9 cellular contexts compared by ENCODE assay signal in the genomic region with DNA sequence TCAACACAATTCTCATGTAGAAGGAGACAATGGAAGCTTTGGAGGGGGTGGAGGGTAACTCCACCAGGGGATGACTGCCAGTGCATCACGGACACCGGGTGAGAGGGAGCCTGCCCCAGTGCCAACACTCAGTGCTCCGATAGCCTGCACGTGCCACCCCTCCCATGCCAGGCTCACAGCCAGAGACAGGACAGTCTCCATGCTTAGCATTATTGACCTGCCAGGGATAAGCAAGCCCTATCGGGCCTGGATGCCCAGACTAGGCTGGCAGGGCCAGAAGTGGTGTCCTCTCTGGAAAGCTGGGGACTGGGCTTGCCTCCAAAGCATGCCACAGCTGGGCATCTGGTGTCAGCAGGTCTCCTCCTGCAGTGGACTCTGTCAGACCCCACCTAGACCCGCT. TPM values are rescaled to one million over a fixed set of nuclear protein-coding genes. Genes with fewer than 3 reads are reported as not detected.
DNase-seq lines count a peak whose midpoint lies in the region; ATAC-seq and TF ChIP-seq lines count a peak whose summit lies in the region.
"Had no signal": no experiment of that assay in that cellular context is flagged by ENCODE, and none has a peak within 500 bp of the region (broad histone marks: within the 10 kb centered on the region; RNA-seq: fewer than 3 reads in every experiment).

No MANE protein-coding gene starts in this region.

- H3K4me1 Mint-ChIP-seq in MCF 10A (ENCODE audit: insufficient read depth, unreplicated experiment): peaks cover 24% of the 10 kb centered on the region
- H3K4me1 Mint-ChIP-seq in activated T-cell treated with anti-CD3 and anti-CD28 coated beads, Interleukin-2, amount 50 U/mL, for 4 hours (ENCODE audit: low read depth): peaks cover 23% of the 10 kb centered on the region
- peaks cover 23 to 25% of the 10 kb centered on the region in 2 donors for H3K4me1 Mint-ChIP-seq in effector memory CD8-positive, alpha-beta T cell (ENCODE audit: low read depth in 2 of 2)

- H3K27me3 Mint-ChIP-seq in MCF 10A (ENCODE audit: insufficient read depth, unreplicated experiment): no peaks in the 10 kb centered on the region
- peaks cover 36% of the 10 kb centered on the region for H3K27me3 Mint-ChIP-seq in activated T-cell treated with anti-CD3 and anti-CD28 coated beads, Interleukin-2, amount 50 U/mL, for 4 hours (ENCODE audit: low read depth)
- peaks cover 24 to 54% of the 10 kb centered on the region in 2 donors for H3K27me3 Mint-ChIP-seq in effector memory CD8-positive, alpha-beta T cell

- H3K4me3 ChIP-seq in mammary epithelial cell (replicated peaks in 1 of 3; ENCODE audit: insufficient read depth in 1 of 3, low read depth in 2 of 3, low read length in 3 of 3): no peak overlapping the region
- no peak overlapping the region for H3K4me3 ChIP-seq in mesodermal cell (ENCODE audit: extremely low read depth, insufficient read depth, low read length, poor library complexity, severe bottlenecking)

- no peak overlapping the region for H3K4me2 ChIP-seq in mammary epithelial cell (ENCODE audit: insufficient read depth, low read depth, low read length)

- H3K4me3 Mint-ChIP-seq in MCF 10A (ENCODE audit: unreplicated experiment): peak overlapping the region; percentile 68
- H3K4me3 Mint-ChIP-seq in activated T-cell treated with anti-CD3 and anti-CD28 coated beads, Interleukin-2, amount 50 U/mL, for 4 hours: no peak overlapping the region
- peak overlapping the region in 1 of 2 donors; percentile 43 for H3K4me3 Mint-ChIP-seq in effector memory CD8-positive, alpha-beta T cell

- no peaks in the 10 kb centered on the region for H3K36me3 Mint-ChIP-seq in MCF 10A (ENCODE audit: insufficient read depth, unreplicated experiment)
- H3K36me3 Mint-ChIP-seq in activated T-cell treated with anti-CD3 and anti-CD28 coated beads, Interleukin-2, amount 50 U/mL, for 4 hours (ENCODE audit: insufficient read depth): no peaks in the 10 kb centered on the region
- H3K36me3 Mint-ChIP-seq in effector memory CD8-positive, alpha-beta T cell (ENCODE audit: insufficient read depth): peaks cover 5% of the 10 kb centered on the region

- in situ Hi-C loops in mammary epithelial cell (cut with MboI; ENCODE audit: low sequenced_read_pairs in 2 of 2): no loop called here

- no peak overlapping the region for H2AFZ ChIP-seq in mammary epithelial cell (ENCODE audit: low read depth, low read length)

- CTCF ChIA-PET in MCF 10A (lab: Yijun Ruan, JAX): interaction anchor here (2.7 kb wide), 1 partner anchor 8 kb away, joined by 14 read pairs; no protein-coding TSS in a partner anchor
- CTCF ChIA-PET in mammary epithelial cell (lab: Charles Lee; ENCODE audit: low non-redundant PET): no interaction called here

- WGBS in mammary epithelial cell (ENCODE audit: low coverage, missing lambda C conversion rate): 63% methylated on average over 3 of the region's 6 CpGs
- 92 to 94% methylated on average over 5 of the region's 6 CpGs for WGBS in mesodermal cell (ENCODE audit: insufficient coverage in 2 of 2), 2 experiments

- BruUV-seq in MCF 10A (replicated peaks; lab: Mats Ljungman, UMichigan) (no TSS peak), mammary epithelial cell (replicated peaks; lab: Mats Ljungman, UMichigan) (no TSS peak)

- no peaks in the 10 kb centered on the region for H3K9me3 Mint-ChIP-seq in MCF 10A (ENCODE audit: unreplicated experiment)
- H3K9me3 Mint-ChIP-seq in activated T-cell treated with anti-CD3 and anti-CD28 coated beads, Interleukin-2, amount 50 U/mL, for 4 hours: no peaks in the 10 kb centered on the region
- H3K9me3 Mint-ChIP-seq in effector memory CD8-positive, alpha-beta T cell: no peaks in the 10 kb centered on the region

- no peak for ATAC-seq in activated T-cell treated with anti-CD3 and anti-CD28 coated beads, Interleukin-2, amount 50 U/mL, for 4 hours
- no peak for ATAC-seq in effector memory CD8-positive, alpha-beta T cell (replicated peaks)

- POLR2A ChIA-PET in MCF 10A (lab: Yijun Ruan, JAX): no interaction called here

- H3K36me3 ChIP-seq in mammary epithelial cell (ENCODE audit: insufficient read depth, low read length) (no peaks in the 10 kb centered on the region), mesodermal cell (ENCODE audit: control insufficient read depth, insufficient read depth, low read length) (peaks cover 5% of the 10 kb centered on the region)

- H3K4me1 ChIP-seq in mammary epithelial cell (ENCODE audit: insufficient read depth, low read length) (peaks cover 48% of the 10 kb centered on the region), mesodermal cell (ENCODE audit: control insufficient read depth, insufficient read depth, low read length, poor library complexity, severe bottlenecking) (peaks cover 65% of the 10 kb centered on the region)

- no peak overlapping the region for H3K9ac ChIP-seq in mammary epithelial cell (ENCODE audit: insufficient read depth, low read length)

- intact Hi-C loops in MCF 10A (cut with micrococcal nuclease): no loop called here
- intact Hi-C loops in mammary epithelial cell (cut with micrococcal nuclease): no loop called here

- no peak overlapping the region for H3K27ac ChIP-seq in mammary epithelial cell (ENCODE audit: insufficient read depth, low read depth, low read length)
- H3K27ac ChIP-seq in mesodermal cell (ENCODE audit: low read depth, low read length, severe bottlenecking): peak overlapping the region; percentile 5

- H3K79me2 ChIP-seq in mammary epithelial cell (ENCODE audit: insufficient read depth, low read length): peaks cover 39% of the 10 kb centered on the region

- no peak for TF ChIP-seq CTCF in MCF 10A (IDR thresholded peaks at IDR 0.05; ENCODE audit: unreplicated experiment)
- TF ChIP-seq CTCF in mammary epithelial cell (conservative IDR thresholded peaks at IDR 0.05 in 1 of 2, IDR thresholded peaks at IDR 0.05 in 1 of 2; ENCODE audit: extremely low read depth in 1 of 2, insufficient read depth in 1 of 2, low read depth in 1 of 2, low read length in 2 of 2): no peak

- no peaks in the 10 kb centered on the region for H3K27me3 ChIP-seq in mammary epithelial cell (ENCODE audit: insufficient read depth, low read length)

- H4K20me1 ChIP-seq in mammary epithelial cell (ENCODE audit: insufficient read depth, low read length): no peaks in the 10 kb centered on the region

- H3K9me3 ChIP-seq in mammary epithelial cell (replicated peaks; ENCODE audit: insufficient read depth, low read length): no peaks in the 10 kb centered on the region
- no peaks in the 10 kb centered on the region for H3K9me3 ChIP-seq in mesodermal cell (ENCODE audit: control insufficient read depth, low read length)

- no peak overlapping the region for H3K27ac Mint-ChIP-seq in MCF 10A (ENCODE audit: low read depth, unreplicated experiment)
- H3K27ac Mint-ChIP-seq in effector memory CD8-positive, alpha-beta T cell: no peak overlapping the region

- DNase-seq in MCF 10A (ENCODE audit: unreplicated experiment) (no peak), mammary epithelial cell (no peak), NCI-H526 (lab: John Stamatoyannopoulos, UW) (no peak)
- no peak for DNase-seq in activated T-cell treated with anti-CD3 and anti-CD28 coated beads, Interleukin-2, amount 50 U/mL, for 4 hours
- DNase-seq in effector memory CD8-positive, alpha-beta T cell: no peak
- DNase-seq: activated CD4-positive, alpha-beta T cell treated with anti-CD3 and anti-CD28 coated beads for 48 hours; midbrain; T-helper 1 cell had no signal

- dilution Hi-C loops in mammary epithelial cell (cut with HindIII; ENCODE audit: low sequenced_read_pairs): no loop called here

RNA-seq across cellular contexts. Expression of a gene that starts 1.6 kb away (rescaled TPM):
- 26.3 and 30.0 TPM in 2 replicates for total RNA-seq in MCF 10A (2022)
- total RNA-seq in mammary epithelial cell: 10 to 100 TPM; 20.5 to 42.0 TPM
- 25.8 TPM for polyA plus RNA-seq in mammary epithelial cell
- polyA minus RNA-seq in mammary epithelial cell: 49.8 TPM
- polyA plus RNA-seq in mesodermal cell (2013, experiment 1 of 2): 51.9 TPM
- 42.0 TPM for polyA plus RNA-seq in mesodermal cell (2013, experiment 2 of 2)
- total RNA-seq in activated T-cell treated with anti-CD3 and anti-CD28 coated beads, Interleukin-2, amount 50 U/mL, for 4 hours: under 1 TPM; 0.46 to 0.73 (median 0.63) TPM

RNA-seq across cellular contexts. Expression of a gene that starts 4.0 kb away (rescaled TPM):
- total RNA-seq in MCF 10A (2022): 62.8 and 66.1 TPM in 2 replicates
- 10 to 100 TPM; 50.7 to 70.5 TPM for total RNA-seq in mammary epithelial cell
- 50.9 TPM for polyA plus RNA-seq in mammary epithelial cell
- 8.3 TPM for polyA minus RNA-seq in mammary epithelial cell
- 85.2 TPM for polyA plus RNA-seq in mesodermal cell (2013, experiment 1 of 2)
- polyA plus RNA-seq in mesodermal cell (2013, experiment 2 of 2): 74.3 TPM
- total RNA-seq in activated T-cell treated with anti-CD3 and anti-CD28 coated beads, Interleukin-2, amount 50 U/mL, for 4 hours: 10 to 100 TPM; 32.7 to 39.8 (median 37.3) TPM

RNA-seq across cellular contexts. Expression of a gene that starts 20.4 kb away (rescaled TPM):
- total RNA-seq in MCF 10A (2022) (11.9 and 21.2 TPM in 2 replicates), mammary epithelial cell (10 to 100 TPM in 1 of 2 donors, 1 to 10 TPM in 1; 7.3 to 27.0 TPM)
- 54.3 TPM for polyA plus RNA-seq in mammary epithelial cell
- 46.0 TPM for polyA minus RNA-seq in mammary epithelial cell
- polyA plus RNA-seq in mesodermal cell (2013, experiment 1 of 2): 34.8 TPM
- 34.4 TPM for polyA plus RNA-seq in mesodermal cell (2013, experiment 2 of 2)
- total RNA-seq in activated T-cell treated with anti-CD3 and anti-CD28 coated beads, Interleukin-2, amount 50 U/mL, for 4 hours: 10 to 100 TPM; 49.5 to 69.4 (median 66.1) TPM

RNA-seq across cellular contexts. Expression of a gene that starts 20.6 kb away (rescaled TPM):
- 14.8 and 19.2 TPM in 2 replicates for total RNA-seq in MCF 10A (2022)
- 10 to 100 TPM in 1 of 2 donors, 1 to 10 TPM in 1; 2.5 to 16.0 TPM for total RNA-seq in mammary epithelial cell
- 37.7 TPM for polyA plus RNA-seq in mammary epithelial cell
- polyA minus RNA-seq in mammary epithelial cell: 9.3 TPM
- 15.5 TPM for polyA plus RNA-seq in mesodermal cell (2013, experiment 1 of 2)
- polyA plus RNA-seq in mesodermal cell (2013, experiment 2 of 2): 13.2 TPM
- 10 to 100 TPM; 80.8 to 89.5 (median 87.9) TPM for total RNA-seq in activated T-cell treated with anti-CD3 and anti-CD28 coated beads, Interleukin-2, amount 50 U/mL, for 4 hours

Comparison
In these comparisons a context has a peak if more than half of its experiments do, and no peak if none do; other contexts are left out.
1. RNA of a gene that starts 1.6 kb away (total RNA-seq): 20.5 to 42.0 TPM in mammary epithelial cell and 26.3 to 30.0 TPM in MCF 10A; 0.46 to 0.73 TPM in activated T-cell treated with anti-CD3 and anti-CD28 coated beads, Interleukin-2, amount 50 U/mL, for 4 hours; every median in the first group is over 10 times any median in the second.